8 cellular contexts compared by ENCODE assay signal in genomic region chr7:41955475-41956243, GRCh38.
DNase-seq lines count a peak whose midpoint lies in the region; ATAC-seq and TF ChIP-seq lines count a peak whose summit lies in the region.

No MANE protein-coding gene starts in this region.

- H3K4me3 ChIP-seq in PC-9 (no peak overlapping the region), mesodermal cell (ENCODE audit: extremely low read depth, insufficient read depth, low read length, poor library complexity, severe bottlenecking) (no peak overlapping the region)

- no peaks in the 10 kb centered on the region for H3K9me3 ChIP-seq in PC-9 (ENCODE audit: insufficient read depth, low read depth)
- no peaks in the 10 kb centered on the region for H3K9me3 ChIP-seq in mesodermal cell (ENCODE audit: control insufficient read depth, low read length)

- H3K4me2 ChIP-seq in PC-9: no peak overlapping the region

- no peaks in the 10 kb centered on the region for H3F3A ChIP-seq in PC-9 (ENCODE audit: insufficient read depth, low read depth)

- H3K27ac Mint-ChIP-seq in endothelial cell (ENCODE audit: unreplicated experiment): no peak overlapping the region

- no peaks in the 10 kb centered on the region for H3K9me2 ChIP-seq in PC-9 (ENCODE audit: insufficient read depth)

- H3K36me3 Mint-ChIP-seq in endothelial cell (ENCODE audit: low read depth, unreplicated experiment): no peaks in the 10 kb centered on the region

- TF ChIP-seq CTCF in PC-9 (conservative IDR thresholded peaks at IDR 0.05) (no peak), endothelial cell (IDR thresholded peaks at IDR 0.05; ENCODE audit: unreplicated experiment) (no peak)

- H3K4me3 Mint-ChIP-seq in endothelial cell (ENCODE audit: unreplicated experiment): no peak overlapping the region

- peaks cover 16% of the 10 kb centered on the region for H3K4me1 Mint-ChIP-seq in endothelial cell (ENCODE audit: unreplicated experiment)

- BruUV-seq in PC-9 (replicated peaks; lab: Mats Ljungman, UMichigan): no TSS peak

- no peaks in the 10 kb centered on the region for H4K20me1 ChIP-seq in PC-9 (ENCODE audit: insufficient read depth)

- H3K27me3 ChIP-seq in PC-9 (ENCODE audit: insufficient read depth, low read depth): peaks cover 90% of the 10 kb centered on the region

- H3K4me1 ChIP-seq in PC-9 (replicated peaks; ENCODE audit: insufficient read depth) (no peaks in the 10 kb centered on the region), mesodermal cell (ENCODE audit: control insufficient read depth, insufficient read depth, low read length, poor library complexity, severe bottlenecking) (peaks cover 37% of the 10 kb centered on the region)

- POLR2A ChIA-PET in PC-9 (lab: Charles Lee; ENCODE audit: unreplicated experiment): interaction anchor here (0.6 kb wide), 1 partner anchor 14 kb away, joined by 3 read pairs; no protein-coding TSS in a partner anchor

- peaks cover 7% of the 10 kb centered on the region for H3K27me3 Mint-ChIP-seq in endothelial cell (ENCODE audit: unreplicated experiment)

- intact Hi-C loops in PC-9 (cut with micrococcal nuclease; ENCODE audit: unreplicated experiment): no loop called here

- H3K36me3 ChIP-seq in PC-9 (ENCODE audit: low read depth) (no peaks in the 10 kb centered on the region), mesodermal cell (ENCODE audit: control insufficient read depth, insufficient read depth, low read length) (peaks cover 4% of the 10 kb centered on the region)

- ATAC-seq in HG02938 (IDR thresholded peaks at IDR 0.05; ENCODE audit: unreplicated experiment) (no peak), GM21526 (IDR thresholded peaks at IDR 0.05; ENCODE audit: low FRiP score, unreplicated experiment) (no peak)

- 14 to 27% methylated on average over 6 of the region's 11 CpGs for WGBS in mesodermal cell (ENCODE audit: insufficient coverage in 2 of 2), 2 experiments

- H2AFZ ChIP-seq in PC-9: no peak overlapping the region

- CTCF ChIA-PET in PC-9 (lab: Charles Lee): interaction anchor here (1.2 kb wide), 1 partner anchor 15 kb away, joined by 5 read pairs; no protein-coding TSS in a partner anchor

- no peaks in the 10 kb centered on the region for H3K79me2 ChIP-seq in PC-9 (ENCODE audit: low read depth)

- H3K27ac ChIP-seq in PC-9 (no peak overlapping the region), mesodermal cell (ENCODE audit: low read depth, low read length, severe bottlenecking) (peak overlapping the region; percentile 78)

- peak; percentile 96 for DNase-seq in COLO829 (ENCODE audit: low spot score)
- DNase-seq in PC-9: peak; percentile 63 to 68
- DNase-seq in endothelial cell (ENCODE audit: low spot score): peak; percentile 47
- no peak for DNase-seq in 8988T
- DNase-seq in SW480 (ENCODE audit: low spot score): no peak

- no peaks in the 10 kb centered on the region for H3K9me3 Mint-ChIP-seq in endothelial cell (ENCODE audit: unreplicated experiment)

Comparison
In these comparisons a context has a peak if more than half of its experiments do, and no peak if none do; other contexts are left out.
1. DNase-seq: peak in COLO829 (single experiment), PC-9 (2 of 2) and endothelial cell (single experiment); none in 8988T (single experiment) and SW480 (single experiment).